In genomic region chr17:37744961-37745800, GRCh38 we compare ENCODE assay signal across 1 cellular context.
A peak's percentile ranks its signal among the peaks of the same experiment; 100 is the strongest.
TF ChIP-seq lines count a peak whose summit lies in the region.

HNF1B (minus strand) TSS chr17:37745059; CDS start chr17:37744884, 175 bp downstream.

TF ChIP-seq in GM12878, 131 proteins besides CTCF, POLR2A, EP300 and RAD21 (continued from another document):
- no peak for TF ChIP-seq CEBPZ (IDR thresholded peaks at IDR 0.05; ENCODE audit: low read depth, low read length)
- no peak for TF ChIP-seq CBX5 (IDR thresholded peaks at IDR 0.05; ENCODE audit: low read depth)
- no peak for TF ChIP-seq MYB (IDR thresholded peaks at IDR 0.05; ENCODE audit: borderline replicate concordance, low read depth, low read length)
- TF ChIP-seq PML (IDR thresholded peaks at IDR 0.05; ENCODE audit: low read length), result no peak
- no peak for TF ChIP-seq ASH2L (IDR thresholded peaks at IDR 0.05; ENCODE audit: borderline replicate concordance, low read depth)
- TF ChIP-seq ZNF274 (IDR thresholded peaks at IDR 0.05; ENCODE audit: insufficient read depth, insufficient read length), result no peak
- no peak for TF ChIP-seq NR2C2 (IDR thresholded peaks at IDR 0.05; ENCODE audit: borderline replicate concordance, control insufficient read depth, insufficient read length, low read depth)
- TF ChIP-seq LARP7 (IDR thresholded peaks at IDR 0.05), result peak; percentile 36; the same call in 1 of the 2 replicates
- TF ChIP-seq HDGF (IDR thresholded peaks at IDR 0.05), result no peak; the same call in 1 of the 2 replicates
- TF ChIP-seq RB1 (IDR thresholded peaks at IDR 0.05; ENCODE audit: borderline replicate concordance), result no peak
- no peak for TF ChIP-seq SUPT20H (IDR thresholded peaks at IDR 0.05; ENCODE audit: borderline replicate concordance, control insufficient read depth, low read depth, low read length)
- no peak for TF ChIP-seq EGR1 (IDR thresholded peaks at IDR 0.05; ENCODE audit: borderline replicate concordance in 1 of 2, low read depth in 2 of 2, low read length in 2 of 2)
- TF ChIP-seq MEF2B (IDR thresholded peaks at IDR 0.05; ENCODE audit: partially characterized antibody, poor library complexity, severe bottlenecking), result peak; percentile 70
- peak; percentile 61; the same call in 1 of the 2 replicates for TF ChIP-seq BMI1 (IDR thresholded peaks at IDR 0.05; ENCODE audit: borderline replicate concordance)
- TF ChIP-seq PKNOX1 (IDR thresholded peaks at IDR 0.05), result no peak
- no peak for TF ChIP-seq HDAC2 (IDR thresholded peaks at IDR 0.05)
- TF ChIP-seq ZNF687 (IDR thresholded peaks at IDR 0.05), result no peak
- TF ChIP-seq YBX1 (IDR thresholded peaks at IDR 0.05), result no peak
- peak; percentile 100 for TF ChIP-seq RELB (IDR thresholded peaks at IDR 0.05; ENCODE audit: low read depth)
- no peak for TF ChIP-seq IRF3 (IDR thresholded peaks at IDR 0.05)
- TF ChIP-seq ZNF24 (IDR thresholded peaks at IDR 0.05), result no peak
- TF ChIP-seq SPI1 (IDR thresholded peaks at IDR 0.05; ENCODE audit: borderline replicate concordance, insufficient read depth, low read depth, low read length), result peak; percentile 100
- TF ChIP-seq ZBTB40 (IDR thresholded peaks at IDR 0.05; ENCODE audit: borderline replicate concordance), result no peak
- TF ChIP-seq SMAD1 (IDR thresholded peaks at IDR 0.05; ENCODE audit: low read depth, partially characterized antibody), result peak; percentile 40
- TF ChIP-seq HCFC1 (IDR thresholded peaks at IDR 0.05; ENCODE audit: low read length), result no peak
- TF ChIP-seq PRDM15 (CRISPR knock-in tag; IDR thresholded peaks at IDR 0.05), result no peak
- TF ChIP-seq STAT1 (conservative IDR thresholded peaks at IDR 0.05), result no peak; the same call in 1 of the 2 replicates
- TF ChIP-seq NFXL1 (IDR thresholded peaks at IDR 0.05; ENCODE audit: borderline replicate concordance), result no peak
- TF ChIP-seq E2F4 (IDR thresholded peaks at IDR 0.05; ENCODE audit: low read depth, low read length), result no peak
